8 cellular contexts compared by ENCODE assay signal in the genomic region with DNA sequence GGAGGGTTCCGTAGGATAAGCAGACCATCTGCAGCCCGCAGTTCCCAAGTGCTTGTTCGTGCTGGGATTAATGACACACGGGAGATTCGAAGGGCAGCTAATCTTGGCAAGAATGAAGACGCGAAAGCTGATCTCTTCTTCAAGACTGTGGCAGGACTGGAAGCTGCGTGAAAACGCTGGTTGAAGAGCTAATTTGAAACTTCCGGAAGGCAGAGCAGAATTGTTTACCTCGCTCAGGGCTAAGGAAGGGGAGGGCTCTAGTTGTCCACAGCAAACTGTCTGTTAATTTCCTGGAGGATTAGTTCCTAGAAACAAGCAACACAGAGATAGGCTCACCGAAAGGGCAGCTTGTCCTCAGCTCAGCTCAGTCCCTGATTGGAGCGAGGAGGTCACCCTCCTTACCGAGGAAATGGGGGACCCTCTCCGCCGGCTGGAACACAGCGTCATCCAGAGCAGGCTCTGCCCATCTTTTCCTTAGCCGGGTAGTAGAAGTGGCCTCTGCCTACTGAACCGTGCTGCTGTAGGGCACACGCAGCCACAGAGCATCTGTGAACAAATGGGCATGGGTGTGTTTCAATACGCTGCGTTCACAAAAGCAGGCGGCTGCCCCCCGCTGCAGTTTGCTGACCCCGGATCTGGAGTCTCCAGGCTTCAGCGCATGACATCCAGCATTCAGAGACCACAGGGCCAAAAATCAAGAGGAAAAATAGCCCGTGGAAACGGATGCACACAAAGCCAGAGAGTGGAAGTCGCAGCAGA. TPM values are rescaled to one million over a fixed set of nuclear protein-coding genes. Genes with fewer than 3 reads are reported as not detected.
A peak's percentile ranks its signal among the peaks of the same experiment; 100 is the strongest.
DNase-seq lines count a peak whose midpoint lies in the region; ATAC-seq and TF ChIP-seq lines count a peak whose summit lies in the region.

No MANE protein-coding gene starts in this region.

- H3K9me3 ChIP-seq in right lobe of liver (no peaks in the 10 kb centered on the region), thoracic aorta (no peaks in the 10 kb centered on the region)

- peak overlapping the region; percentile 90 for H3K27ac Mint-ChIP-seq in central memory CD8-positive, alpha-beta T cell (ENCODE audit: low read depth)

- H3K9me3 Mint-ChIP-seq in central memory CD8-positive, alpha-beta T cell = no peaks in the 10 kb centered on the region

- H3K27ac ChIP-seq in right lobe of liver = peak overlapping the region; percentile 53 to 75 (median 66)
- peak overlapping the region in 1 of 2 donors; percentile 9 for H3K27ac ChIP-seq in thoracic aorta

- H3K36me3 ChIP-seq in right lobe of liver (no peaks in the 10 kb centered on the region), thoracic aorta (no peaks in the 10 kb centered on the region)

- H3K27me3 ChIP-seq in right lobe of liver (no peaks in the 10 kb centered on the region), thoracic aorta (replicated peaks; ENCODE audit: insufficient read depth) (no peaks in the 10 kb centered on the region)

- peaks cover 5% of the 10 kb centered on the region for H3K36me3 Mint-ChIP-seq in central memory CD8-positive, alpha-beta T cell (ENCODE audit: insufficient read depth)

- DNase-seq in activated effector memory CD4-positive, alpha-beta T cell treated with Interleukin-2 at 50 U/mL for 16 hours = peak; percentile 40
- no peak for DNase-seq in activated effector memory CD4-positive, alpha-beta T cell treated with anti-CD3 and anti-CD28 coated beads, Interleukin-2, amount 50 U/mL, for 16 hours
- DNase-seq in OCI-M1 (lab: John Stamatoyannopoulos, UW) (peak; percentile 93), right lobe of liver (peak in 2 of 3 donors; percentile 44 to 51), thoracic aorta (ENCODE audit: low spot score) (no peak), NCI-H1694 (lab: John Stamatoyannopoulos, UW) (no peak)
- no peak for DNase-seq in central memory CD8-positive, alpha-beta T cell (ENCODE audit: low spot score in 2 of 2)

- TF ChIP-seq CTCF in right lobe of liver (IDR thresholded peaks at IDR 0.05) = no peak
- TF ChIP-seq CTCF in thoracic aorta (IDR thresholded peaks at IDR 0.05) = no peak

- H3K4me3 Mint-ChIP-seq in central memory CD8-positive, alpha-beta T cell = peak overlapping the region; percentile 75

- ATAC-seq in central memory CD8-positive, alpha-beta T cell (replicated peaks; ENCODE audit: extremely low read depth, poor library complexity, severe bottlenecking) = peak; percentile 88
- peak; percentile 67 to 83 (median 79) for ATAC-seq in right lobe of liver
- peak; percentile 14 for ATAC-seq in thoracic aorta (ENCODE audit: insufficient number of reproducible peaks, low FRiP score, low read depth)
- ATAC-seq in GM21717 (IDR thresholded peaks at IDR 0.05; ENCODE audit: unreplicated experiment) = no peak

- 33% methylated on average over 20 of the region's 29 CpGs for WGBS in right lobe of liver (ENCODE audit: insufficient coverage, low coverage, low lambda C conversion rate, missing lambda C conversion rate)

- H3K4me1 ChIP-seq in right lobe of liver (peaks cover 0 to under 1% (median 0%) of the 10 kb centered on the region in 4 donors), thoracic aorta (ENCODE audit: control insufficient read depth in 1 of 2, low read depth in 2 of 2) (peaks cover 0 to 22% of the 10 kb centered on the region in 2 donors)

- TF ChIP-seq POLR2A in right lobe of liver (IDR thresholded peaks at IDR 0.05) = no peak

- intact Hi-C loops in right lobe of liver (cut with DNase I) = no loop called here

- H3K27me3 Mint-ChIP-seq in central memory CD8-positive, alpha-beta T cell = no peaks in the 10 kb centered on the region

- peaks cover 20% of the 10 kb centered on the region for H3K4me1 Mint-ChIP-seq in central memory CD8-positive, alpha-beta T cell

- peak overlapping the region; percentile 7 to 23 (median 21) for H3K4me3 ChIP-seq in right lobe of liver
- H3K4me3 ChIP-seq in thoracic aorta = peak overlapping the region; percentile 53

RNA-seq across cellular contexts. Expression of a gene that starts 16.7 kb away (rescaled TPM):
- total RNA-seq in right lobe of liver = 100 to 1,000 TPM in 1 of 6 experiments, 10 to 100 TPM in 5; 46.6 to 139 (median 63.3) TPM
- 10 to 100 TPM in 1 of 2 donors, 1 to 10 TPM in 1; 9.9 to 15.6 TPM for total RNA-seq in thoracic aorta

RNA-seq across cellular contexts. Expression of a gene that starts 26.6 kb away (rescaled TPM):
- total RNA-seq in right lobe of liver (10 to 100 TPM; 13.4 to 27.8 (median 15.6) TPM), thoracic aorta (10 to 100 TPM; 20.2 to 38.0 TPM)

Comparison
In these comparisons a context has a peak if more than half of its experiments do, and no peak if none do; other contexts are left out.
1. DNase-seq: peak in activated effector memory CD4-positive, alpha-beta T cell treated with Interleukin-2 at 50 U/mL for 16 hours (single experiment), OCI-M1 (single experiment) and right lobe of liver (2 of 3); none in activated effector memory CD4-positive, alpha-beta T cell treated with anti-CD3 and anti-CD28 coated beads, Interleukin-2, amount 50 U/mL, for 16 hours (single experiment), central memory CD8-positive, alpha-beta T cell (0 of 2), thoracic aorta (single experiment) and NCI-H1694 (single experiment).